Comparison of ENCODE assay signal across 1 cellular context in genomic region chr20:61813791-61814190, GRCh38.
TF ChIP-seq lines count a peak whose summit lies in the region.

No MANE protein-coding gene starts in this region.

TF ChIP-seq in HepG2, 621 proteins besides CTCF, POLR2A, EP300 and RAD21 (continued from another document):
- TF ChIP-seq ZNF503 (CRISPR knock-in tag; IDR thresholded peaks at IDR 0.05) (no peak), ZIK1 (CRISPR knock-in tag; IDR thresholded peaks at IDR 0.05; ENCODE audit: borderline replicate concordance, low read depth) (no peak), ATF2 (CRISPR knock-in tag; IDR thresholded peaks at IDR 0.05) (no peak)
